In the genomic region with DNA sequence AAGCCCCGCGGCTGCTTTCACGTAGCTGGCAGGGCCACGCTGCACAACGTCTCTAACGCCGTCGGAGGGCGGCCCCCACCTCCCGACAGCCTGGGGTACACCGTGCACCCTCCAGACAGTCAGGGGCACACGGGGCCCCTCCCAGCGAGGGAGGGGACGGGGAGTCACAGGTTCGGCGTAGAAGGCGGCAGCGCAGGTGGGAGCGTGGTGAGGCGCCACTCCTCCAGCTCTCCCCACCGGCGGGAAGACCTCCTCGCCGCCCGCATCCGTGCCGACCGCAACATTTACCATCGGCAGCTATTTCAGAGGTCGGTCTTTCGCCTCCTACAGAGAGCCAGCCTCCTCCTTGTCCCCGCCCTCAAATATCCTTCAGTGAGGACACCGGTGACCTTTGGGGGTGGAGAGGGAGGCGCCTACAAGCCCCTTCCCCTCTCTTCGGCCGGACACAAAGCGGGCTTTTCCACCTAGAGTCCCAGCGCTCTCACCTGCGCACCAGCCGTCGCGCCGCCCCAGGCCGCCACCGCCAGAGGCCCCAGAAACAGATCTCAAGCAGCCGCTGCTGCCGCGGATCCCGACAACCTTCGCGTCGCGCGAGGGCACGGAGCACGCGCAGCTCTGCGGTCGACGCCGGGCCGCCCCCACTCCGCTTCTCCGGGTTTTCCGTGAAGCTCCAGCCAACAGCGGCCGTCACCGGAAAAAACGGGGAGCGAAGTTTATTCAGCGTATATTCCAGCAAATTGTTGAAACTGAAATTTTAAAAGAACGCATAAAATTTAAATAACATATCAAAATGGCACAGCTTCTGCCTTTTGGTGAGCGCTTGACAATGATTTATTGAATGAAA, we compare ENCODE assay signal across 1 cellular context.
TF ChIP-seq lines count a peak whose summit lies in the region.

A gene (minus strand): TSS at position 600 of the 844 bp plus-strand sequence. CDS start 20,708 bp downstream, outside the sequence.

TF ChIP-seq in HepG2, 621 proteins besides CTCF, POLR2A, EP300 and RAD21 (continued from another document and continues in another):
- TF ChIP-seq, protein P1, sequence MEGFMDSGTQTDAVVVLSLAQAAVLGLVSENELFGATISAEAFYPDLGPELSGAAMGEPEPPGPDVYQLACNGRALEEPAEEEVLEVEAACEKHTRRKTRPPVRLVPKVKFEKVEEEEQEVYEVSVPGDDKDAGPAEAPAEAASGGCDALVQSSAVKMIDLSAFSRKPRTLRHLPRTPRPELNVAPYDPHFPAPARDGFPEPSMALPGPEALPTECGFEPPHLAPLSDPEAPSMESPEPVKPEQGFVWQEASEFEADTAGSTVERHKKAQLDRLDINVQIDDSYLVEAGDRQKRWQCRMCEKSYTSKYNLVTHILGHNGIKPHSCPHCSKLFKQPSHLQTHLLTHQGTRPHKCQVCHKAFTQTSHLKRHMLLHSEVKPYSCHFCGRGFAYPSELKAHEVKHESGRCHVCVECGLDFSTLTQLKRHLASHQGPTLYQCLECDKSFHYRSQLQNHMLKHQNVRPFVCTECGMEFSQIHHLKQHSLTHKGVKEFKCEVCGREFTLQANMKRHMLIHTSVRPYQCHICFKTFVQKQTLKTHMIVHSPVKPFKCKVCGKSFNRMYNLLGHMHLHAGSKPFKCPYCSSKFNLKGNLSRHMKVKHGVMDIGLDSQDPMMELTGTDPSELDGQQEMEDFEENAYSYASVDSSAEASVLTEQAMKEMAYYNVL (CRISPR knock-in tag; IDR thresholded peaks at IDR 0.05; ENCODE audit: borderline replicate concordance): peak; percentile 82; the same call in 1 of the 2 replicates
- TF ChIP-seq BHLHE40 (IDR thresholded peaks at IDR 0.05; ENCODE audit: low read length) (0 out of 2 replicates have a peak, but pooled peaks have one; percentile 12), ZNF652 (CRISPR knock-in tag; IDR thresholded peaks at IDR 0.05; ENCODE audit: borderline replicate concordance, low read depth) (no peak), TCF7L2 (IDR thresholded peaks at IDR 0.05; ENCODE audit: low read depth, low read length) (no peak), KLF12 (CRISPR knock-in tag; IDR thresholded peaks at IDR 0.05; ENCODE audit: borderline replicate concordance) (peak; percentile 51; the same call in 1 of the 2 replicates), ZNF614 (CRISPR knock-in tag; IDR thresholded peaks at IDR 0.05; ENCODE audit: borderline replicate concordance) (peak; percentile 27), ONECUT2 (CRISPR knock-in tag; IDR thresholded peaks at IDR 0.05) (peak; percentile 33; the same call in 1 of the 2 replicates), TAF1 (CRISPR knock-in tag; IDR thresholded peaks at IDR 0.05) (peak; percentile 79), ZNF260 (CRISPR knock-in tag; IDR thresholded peaks at IDR 0.05; ENCODE audit: borderline replicate concordance, low read depth) (0 out of 2 replicates have a peak, but pooled peaks have one; percentile 55), MTA1 (CRISPR knock-in tag; IDR thresholded peaks at IDR 0.05; ENCODE audit: borderline replicate concordance) (peak; percentile 76; the same call in 1 of the 2 replicates), ZNF468 (CRISPR knock-in tag; IDR thresholded peaks at IDR 0.05) (peak; percentile 94; the same call in 1 of the 2 replicates), MEIS2 (CRISPR knock-in tag; IDR thresholded peaks at IDR 0.05) (peak; percentile 95), NFYC (CRISPR knock-in tag; IDR thresholded peaks at IDR 0.05) (no peak), NR2F6 (IDR thresholded peaks at IDR 0.05) (peak; percentile 70; the same call in 1 of the 2 replicates), NR2F6 (CRISPR knock-in tag; IDR thresholded peaks at IDR 0.05) (peak; percentile 79), FOSL2 (CRISPR knock-in tag; IDR thresholded peaks at IDR 0.05) (peak; percentile 47), YY1 (IDR thresholded peaks at IDR 0.05; ENCODE audit: insufficient read depth, insufficient replicate concordance, low read depth, low read length) (peak; percentile 90), PHF5A (CRISPR knock-in tag; IDR thresholded peaks at IDR 0.05; ENCODE audit: low read depth, unreplicated experiment) (peak; percentile 34), PHF20 (CRISPR knock-in tag; IDR thresholded peaks at IDR 0.05) (peak; percentile 69; the same call in 1 of the 2 replicates), ZNF333 (CRISPR knock-in tag; IDR thresholded peaks at IDR 0.05; ENCODE audit: borderline replicate concordance) (peak; percentile 48), SIX4 (CRISPR knock-in tag; IDR thresholded peaks at IDR 0.05) (peak; percentile 57; the same call in 1 of the 2 replicates), MATR3 (CRISPR knock-in tag; IDR thresholded peaks at IDR 0.05) (no peak), TOE1 (CRISPR knock-in tag; IDR thresholded peaks at IDR 0.05) (peak; percentile 34; the same call in 1 of the 2 replicates), MAFF (IDR thresholded peaks at IDR 0.05; ENCODE audit: low read depth, low read length) (no peak), SRSF4 (IDR thresholded peaks at IDR 0.05; ENCODE audit: low read depth, low read length, poor library complexity, severe bottlenecking) (peak; percentile 59), ZNF589 (CRISPR knock-in tag; conservative IDR thresholded peaks at IDR 0.05) (peak; percentile 98), FOXO1 (CRISPR knock-in tag; IDR thresholded peaks at IDR 0.05) (no peak; the same call in none of the 2 replicates), RORA (CRISPR knock-in tag; IDR thresholded peaks at IDR 0.05) (0 out of 2 replicates have a peak, but pooled peaks have one; percentile 8), NCOA1 (CRISPR knock-in tag; IDR thresholded peaks at IDR 0.05) (peak; percentile 82; the same call in 1 of the 2 replicates)
- TF ChIP-seq, protein P2, sequence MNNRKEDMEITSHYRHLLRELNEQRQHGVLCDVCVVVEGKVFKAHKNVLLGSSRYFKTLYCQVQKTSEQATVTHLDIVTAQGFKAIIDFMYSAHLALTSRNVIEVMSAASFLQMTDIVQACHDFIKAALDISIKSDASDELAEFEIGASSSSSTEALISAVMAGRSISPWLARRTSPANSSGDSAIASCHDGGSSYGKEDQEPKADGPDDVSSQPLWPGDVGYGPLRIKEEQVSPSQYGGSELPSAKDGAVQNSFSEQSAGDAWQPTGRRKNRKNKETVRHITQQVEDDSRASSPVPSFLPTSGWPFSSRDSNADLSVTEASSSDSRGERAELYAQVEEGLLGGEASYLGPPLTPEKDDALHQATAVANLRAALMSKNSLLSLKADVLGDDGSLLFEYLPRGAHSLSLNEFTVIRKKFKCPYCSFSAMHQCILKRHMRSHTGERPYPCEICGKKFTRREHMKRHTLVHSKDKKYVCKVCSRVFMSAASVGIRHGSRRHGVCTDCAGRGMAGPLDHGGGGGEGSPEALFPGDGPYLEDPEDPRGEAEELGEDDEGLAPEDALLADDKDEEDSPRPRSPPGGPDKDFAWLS (CRISPR knock-in tag; IDR thresholded peaks at IDR 0.05; ENCODE audit: borderline replicate concordance): peak; percentile 94; the same call in 1 of the 2 replicates
- TF ChIP-seq, protein P3, sequence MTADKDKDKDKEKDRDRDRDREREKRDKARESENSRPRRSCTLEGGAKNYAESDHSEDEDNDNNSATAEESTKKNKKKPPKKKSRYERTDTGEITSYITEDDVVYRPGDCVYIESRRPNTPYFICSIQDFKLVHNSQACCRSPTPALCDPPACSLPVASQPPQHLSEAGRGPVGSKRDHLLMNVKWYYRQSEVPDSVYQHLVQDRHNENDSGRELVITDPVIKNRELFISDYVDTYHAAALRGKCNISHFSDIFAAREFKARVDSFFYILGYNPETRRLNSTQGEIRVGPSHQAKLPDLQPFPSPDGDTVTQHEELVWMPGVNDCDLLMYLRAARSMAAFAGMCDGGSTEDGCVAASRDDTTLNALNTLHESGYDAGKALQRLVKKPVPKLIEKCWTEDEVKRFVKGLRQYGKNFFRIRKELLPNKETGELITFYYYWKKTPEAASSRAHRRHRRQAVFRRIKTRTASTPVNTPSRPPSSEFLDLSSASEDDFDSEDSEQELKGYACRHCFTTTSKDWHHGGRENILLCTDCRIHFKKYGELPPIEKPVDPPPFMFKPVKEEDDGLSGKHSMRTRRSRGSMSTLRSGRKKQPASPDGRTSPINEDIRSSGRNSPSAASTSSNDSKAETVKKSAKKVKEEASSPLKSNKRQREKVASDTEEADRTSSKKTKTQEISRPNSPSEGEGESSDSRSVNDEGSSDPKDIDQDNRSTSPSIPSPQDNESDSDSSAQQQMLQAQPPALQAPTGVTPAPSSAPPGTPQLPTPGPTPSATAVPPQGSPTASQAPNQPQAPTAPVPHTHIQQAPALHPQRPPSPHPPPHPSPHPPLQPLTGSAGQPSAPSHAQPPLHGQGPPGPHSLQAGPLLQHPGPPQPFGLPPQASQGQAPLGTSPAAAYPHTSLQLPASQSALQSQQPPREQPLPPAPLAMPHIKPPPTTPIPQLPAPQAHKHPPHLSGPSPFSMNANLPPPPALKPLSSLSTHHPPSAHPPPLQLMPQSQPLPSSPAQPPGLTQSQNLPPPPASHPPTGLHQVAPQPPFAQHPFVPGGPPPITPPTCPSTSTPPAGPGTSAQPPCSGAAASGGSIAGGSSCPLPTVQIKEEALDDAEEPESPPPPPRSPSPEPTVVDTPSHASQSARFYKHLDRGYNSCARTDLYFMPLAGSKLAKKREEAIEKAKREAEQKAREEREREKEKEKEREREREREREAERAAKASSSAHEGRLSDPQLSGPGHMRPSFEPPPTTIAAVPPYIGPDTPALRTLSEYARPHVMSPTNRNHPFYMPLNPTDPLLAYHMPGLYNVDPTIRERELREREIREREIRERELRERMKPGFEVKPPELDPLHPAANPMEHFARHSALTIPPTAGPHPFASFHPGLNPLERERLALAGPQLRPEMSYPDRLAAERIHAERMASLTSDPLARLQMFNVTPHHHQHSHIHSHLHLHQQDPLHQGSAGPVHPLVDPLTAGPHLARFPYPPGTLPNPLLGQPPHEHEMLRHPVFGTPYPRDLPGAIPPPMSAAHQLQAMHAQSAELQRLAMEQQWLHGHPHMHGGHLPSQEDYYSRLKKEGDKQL (CRISPR knock-in tag; IDR thresholded peaks at IDR 0.05; ENCODE audit: low read depth): no peak
- TF ChIP-seq, protein P4, sequence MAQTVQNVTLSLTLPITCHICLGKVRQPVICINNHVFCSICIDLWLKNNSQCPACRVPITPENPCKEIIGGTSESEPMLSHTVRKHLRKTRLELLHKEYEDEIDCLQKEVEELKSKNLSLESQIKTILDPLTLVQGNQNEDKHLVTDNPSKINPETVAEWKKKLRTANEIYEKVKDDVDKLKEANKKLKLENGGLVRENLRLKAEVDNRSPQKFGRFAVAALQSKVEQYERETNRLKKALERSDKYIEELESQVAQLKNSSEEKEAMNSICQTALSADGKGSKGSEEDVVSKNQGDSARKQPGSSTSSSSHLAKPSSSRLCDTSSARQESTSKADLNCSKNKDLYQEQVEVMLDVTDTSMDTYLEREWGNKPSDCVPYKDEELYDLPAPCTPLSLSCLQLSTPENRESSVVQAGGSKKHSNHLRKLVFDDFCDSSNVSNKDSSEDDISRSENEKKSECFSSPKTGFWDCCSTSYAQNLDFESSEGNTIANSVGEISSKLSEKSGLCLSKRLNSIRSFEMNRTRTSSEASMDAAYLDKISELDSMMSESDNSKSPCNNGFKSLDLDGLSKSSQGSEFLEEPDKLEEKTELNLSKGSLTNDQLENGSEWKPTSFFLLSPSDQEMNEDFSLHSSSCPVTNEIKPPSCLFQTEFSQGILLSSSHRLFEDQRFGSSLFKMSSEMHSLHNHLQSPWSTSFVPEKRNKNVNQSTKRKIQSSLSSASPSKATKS (CRISPR knock-in tag; IDR thresholded peaks at IDR 0.05): no peak
- TF ChIP-seq, protein P5, sequence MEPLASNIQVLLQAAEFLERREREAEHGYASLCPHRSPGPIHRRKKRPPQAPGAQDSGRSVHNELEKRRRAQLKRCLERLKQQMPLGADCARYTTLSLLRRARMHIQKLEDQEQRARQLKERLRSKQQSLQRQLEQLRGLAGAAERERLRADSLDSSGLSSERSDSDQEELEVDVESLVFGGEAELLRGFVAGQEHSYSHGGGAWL (CRISPR knock-in tag; IDR thresholded peaks at IDR 0.05): peak; percentile 92
- TF ChIP-seq, protein P6, sequence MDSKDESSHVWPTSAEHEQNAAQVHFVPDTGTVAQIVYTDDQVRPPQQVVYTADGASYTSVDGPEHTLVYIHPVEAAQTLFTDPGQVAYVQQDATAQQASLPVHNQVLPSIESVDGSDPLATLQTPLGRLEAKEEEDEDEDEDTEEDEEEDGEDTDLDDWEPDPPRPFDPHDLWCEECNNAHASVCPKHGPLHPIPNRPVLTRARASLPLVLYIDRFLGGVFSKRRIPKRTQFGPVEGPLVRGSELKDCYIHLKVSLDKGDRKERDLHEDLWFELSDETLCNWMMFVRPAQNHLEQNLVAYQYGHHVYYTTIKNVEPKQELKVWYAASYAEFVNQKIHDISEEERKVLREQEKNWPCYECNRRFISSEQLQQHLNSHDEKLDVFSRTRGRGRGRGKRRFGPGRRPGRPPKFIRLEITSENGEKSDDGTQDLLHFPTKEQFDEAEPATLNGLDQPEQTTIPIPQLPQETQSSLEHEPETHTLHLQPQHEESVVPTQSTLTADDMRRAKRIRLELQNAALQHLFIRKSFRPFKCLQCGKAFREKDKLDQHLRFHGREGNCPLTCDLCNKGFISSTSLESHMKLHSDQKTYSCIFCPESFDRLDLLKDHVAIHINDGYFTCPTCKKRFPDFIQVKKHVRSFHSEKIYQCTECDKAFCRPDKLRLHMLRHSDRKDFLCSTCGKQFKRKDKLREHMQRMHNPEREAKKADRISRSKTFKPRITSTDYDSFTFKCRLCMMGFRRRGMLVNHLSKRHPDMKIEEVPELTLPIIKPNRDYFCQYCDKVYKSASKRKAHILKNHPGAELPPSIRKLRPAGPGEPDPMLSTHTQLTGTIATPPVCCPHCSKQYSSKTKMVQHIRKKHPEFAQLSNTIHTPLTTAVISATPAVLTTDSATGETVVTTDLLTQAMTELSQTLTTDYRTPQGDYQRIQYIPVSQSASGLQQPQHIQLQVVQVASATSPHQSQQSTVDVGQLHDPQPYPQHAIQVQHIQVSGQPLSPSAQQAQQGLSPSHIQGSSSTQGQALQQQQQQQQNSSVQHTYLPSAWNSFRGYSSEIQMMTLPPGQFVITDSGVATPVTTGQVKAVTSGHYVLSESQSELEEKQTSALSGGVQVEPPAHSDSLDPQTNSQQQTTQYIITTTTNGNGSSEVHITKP (CRISPR knock-in tag; IDR thresholded peaks at IDR 0.05; ENCODE audit: low read depth): peak; percentile 82
- TF ChIP-seq, protein P7, sequence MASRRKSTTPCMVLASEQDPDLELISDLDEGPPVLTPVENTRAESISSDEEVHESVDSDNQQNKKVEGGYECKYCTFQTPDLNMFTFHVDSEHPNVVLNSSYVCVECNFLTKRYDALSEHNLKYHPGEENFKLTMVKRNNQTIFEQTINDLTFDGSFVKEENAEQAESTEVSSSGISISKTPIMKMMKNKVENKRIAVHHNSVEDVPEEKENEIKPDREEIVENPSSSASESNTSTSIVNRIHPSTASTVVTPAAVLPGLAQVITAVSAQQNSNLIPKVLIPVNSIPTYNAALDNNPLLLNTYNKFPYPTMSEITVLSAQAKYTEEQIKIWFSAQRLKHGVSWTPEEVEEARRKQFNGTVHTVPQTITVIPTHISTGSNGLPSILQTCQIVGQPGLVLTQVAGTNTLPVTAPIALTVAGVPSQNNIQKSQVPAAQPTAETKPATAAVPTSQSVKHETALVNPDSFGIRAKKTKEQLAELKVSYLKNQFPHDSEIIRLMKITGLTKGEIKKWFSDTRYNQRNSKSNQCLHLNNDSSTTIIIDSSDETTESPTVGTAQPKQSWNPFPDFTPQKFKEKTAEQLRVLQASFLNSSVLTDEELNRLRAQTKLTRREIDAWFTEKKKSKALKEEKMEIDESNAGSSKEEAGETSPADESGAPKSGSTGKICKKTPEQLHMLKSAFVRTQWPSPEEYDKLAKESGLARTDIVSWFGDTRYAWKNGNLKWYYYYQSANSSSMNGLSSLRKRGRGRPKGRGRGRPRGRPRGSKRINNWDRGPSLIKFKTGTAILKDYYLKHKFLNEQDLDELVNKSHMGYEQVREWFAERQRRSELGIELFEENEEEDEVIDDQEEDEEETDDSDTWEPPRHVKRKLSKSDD (CRISPR knock-in tag; IDR thresholded peaks at IDR 0.05; ENCODE audit: low read depth): no peak; the same call in 1 of the 2 replicates
